ENCODE assay signal across 1 cellular context in genomic region chr12:114655934-114656697, GRCh38.
A peak's percentile ranks its signal among the peaks of the same experiment; 100 is the strongest.
TF ChIP-seq lines count a peak whose summit lies in the region.

No MANE protein-coding gene starts in this region.

TF ChIP-seq in HepG2, 621 proteins besides CTCF, POLR2A, EP300 and RAD21 (continued from another document and continues in another):
- TF ChIP-seq, protein P1, sequence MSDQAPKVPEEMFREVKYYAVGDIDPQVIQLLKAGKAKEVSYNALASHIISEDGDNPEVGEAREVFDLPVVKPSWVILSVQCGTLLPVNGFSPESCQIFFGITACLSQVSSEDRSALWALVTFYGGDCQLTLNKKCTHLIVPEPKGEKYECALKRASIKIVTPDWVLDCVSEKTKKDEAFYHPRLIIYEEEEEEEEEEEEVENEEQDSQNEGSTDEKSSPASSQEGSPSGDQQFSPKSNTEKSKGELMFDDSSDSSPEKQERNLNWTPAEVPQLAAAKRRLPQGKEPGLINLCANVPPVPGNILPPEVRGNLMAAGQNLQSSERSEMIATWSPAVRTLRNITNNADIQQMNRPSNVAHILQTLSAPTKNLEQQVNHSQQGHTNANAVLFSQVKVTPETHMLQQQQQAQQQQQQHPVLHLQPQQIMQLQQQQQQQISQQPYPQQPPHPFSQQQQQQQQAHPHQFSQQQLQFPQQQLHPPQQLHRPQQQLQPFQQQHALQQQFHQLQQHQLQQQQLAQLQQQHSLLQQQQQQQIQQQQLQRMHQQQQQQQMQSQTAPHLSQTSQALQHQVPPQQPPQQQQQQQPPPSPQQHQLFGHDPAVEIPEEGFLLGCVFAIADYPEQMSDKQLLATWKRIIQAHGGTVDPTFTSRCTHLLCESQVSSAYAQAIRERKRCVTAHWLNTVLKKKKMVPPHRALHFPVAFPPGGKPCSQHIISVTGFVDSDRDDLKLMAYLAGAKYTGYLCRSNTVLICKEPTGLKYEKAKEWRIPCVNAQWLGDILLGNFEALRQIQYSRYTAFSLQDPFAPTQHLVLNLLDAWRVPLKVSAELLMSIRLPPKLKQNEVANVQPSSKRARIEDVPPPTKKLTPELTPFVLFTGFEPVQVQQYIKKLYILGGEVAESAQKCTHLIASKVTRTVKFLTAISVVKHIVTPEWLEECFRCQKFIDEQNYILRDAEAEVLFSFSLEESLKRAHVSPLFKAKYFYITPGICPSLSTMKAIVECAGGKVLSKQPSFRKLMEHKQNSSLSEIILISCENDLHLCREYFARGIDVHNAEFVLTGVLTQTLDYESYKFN (CRISPR knock-in tag; conservative IDR thresholded peaks at IDR 0.05) = peak; percentile 95
- no peak for TF ChIP-seq KDM5B (CRISPR knock-in tag; IDR thresholded peaks at IDR 0.05; ENCODE audit: borderline replicate concordance)
- no peak for TF ChIP-seq ATM (IDR thresholded peaks at IDR 0.05; ENCODE audit: borderline replicate concordance)
- no peak for TF ChIP-seq ZNF766 (CRISPR knock-in tag; IDR thresholded peaks at IDR 0.05; ENCODE audit: borderline replicate concordance)
- TF ChIP-seq MXD3 (CRISPR knock-in tag; IDR thresholded peaks at IDR 0.05) = no peak
- TF ChIP-seq, protein P2, sequence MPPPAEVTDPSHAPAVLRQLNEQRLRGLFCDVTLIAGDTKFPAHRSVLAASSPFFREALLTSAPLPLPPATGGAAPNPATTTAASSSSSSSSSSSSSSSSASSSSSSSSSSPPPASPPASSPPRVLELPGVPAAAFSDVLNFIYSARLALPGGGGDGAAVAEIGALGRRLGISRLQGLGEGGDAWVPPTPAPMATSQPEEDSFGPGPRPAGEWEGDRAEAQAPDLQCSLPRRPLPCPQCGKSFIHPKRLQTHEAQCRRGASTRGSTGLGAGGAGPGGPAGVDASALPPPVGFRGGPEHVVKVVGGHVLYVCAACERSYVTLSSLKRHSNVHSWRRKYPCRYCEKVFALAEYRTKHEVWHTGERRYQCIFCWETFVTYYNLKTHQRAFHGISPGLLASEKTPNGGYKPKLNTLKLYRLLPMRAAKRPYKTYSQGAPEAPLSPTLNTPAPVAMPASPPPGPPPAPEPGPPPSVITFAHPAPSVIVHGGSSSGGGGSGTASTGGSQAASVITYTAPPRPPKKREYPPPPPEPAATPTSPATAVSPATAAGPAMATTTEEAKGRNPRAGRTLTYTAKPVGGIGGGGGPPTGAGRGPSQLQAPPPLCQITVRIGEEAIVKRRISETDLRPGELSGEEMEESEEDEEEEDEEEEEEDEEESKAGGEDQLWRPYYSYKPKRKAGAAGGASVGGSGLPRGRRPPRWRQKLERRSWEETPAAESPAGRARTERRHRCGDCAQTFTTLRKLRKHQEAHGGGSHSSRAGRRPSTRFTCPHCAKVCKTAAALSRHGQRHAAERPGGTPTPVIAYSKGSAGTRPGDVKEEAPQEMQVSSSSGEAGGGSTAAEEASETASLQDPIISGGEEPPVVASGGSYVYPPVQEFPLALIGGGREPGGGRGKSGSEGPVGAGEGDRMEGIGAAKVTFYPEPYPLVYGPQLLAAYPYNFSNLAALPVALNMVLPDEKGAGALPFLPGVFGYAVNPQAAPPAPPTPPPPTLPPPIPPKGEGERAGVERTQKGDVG (CRISPR knock-in tag; IDR thresholded peaks at IDR 0.05; ENCODE audit: borderline replicate concordance) = no peak
- no peak for TF ChIP-seq ZNF326 (CRISPR knock-in tag; IDR thresholded peaks at IDR 0.05; ENCODE audit: borderline replicate concordance)
- TF ChIP-seq SMC3 (IDR thresholded peaks at IDR 0.05; ENCODE audit: low read length) = peak; percentile 31; the same call in 1 of the 2 replicates
- TF ChIP-seq PTBP1 (IDR thresholded peaks at IDR 0.05; ENCODE audit: low read depth, low read length, poor library complexity, severe bottlenecking) = no peak
- TF ChIP-seq REL (CRISPR knock-in tag; conservative IDR thresholded peaks at IDR 0.05) = no peak
- TF ChIP-seq ZNF749 (CRISPR knock-in tag; IDR thresholded peaks at IDR 0.05; ENCODE audit: borderline replicate concordance) = no peak
- TF ChIP-seq, protein P3, sequence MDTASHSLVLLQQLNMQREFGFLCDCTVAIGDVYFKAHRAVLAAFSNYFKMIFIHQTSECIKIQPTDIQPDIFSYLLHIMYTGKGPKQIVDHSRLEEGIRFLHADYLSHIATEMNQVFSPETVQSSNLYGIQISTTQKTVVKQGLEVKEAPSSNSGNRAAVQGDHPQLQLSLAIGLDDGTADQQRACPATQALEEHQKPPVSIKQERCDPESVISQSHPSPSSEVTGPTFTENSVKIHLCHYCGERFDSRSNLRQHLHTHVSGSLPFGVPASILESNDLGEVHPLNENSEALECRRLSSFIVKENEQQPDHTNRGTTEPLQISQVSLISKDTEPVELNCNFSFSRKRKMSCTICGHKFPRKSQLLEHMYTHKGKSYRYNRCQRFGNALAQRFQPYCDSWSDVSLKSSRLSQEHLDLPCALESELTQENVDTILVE (CRISPR knock-in tag; IDR thresholded peaks at IDR 0.05) = peak; percentile 49
- TF ChIP-seq AGO1 (IDR thresholded peaks at IDR 0.05; ENCODE audit: low read depth, low read length, poor library complexity, severe bottlenecking) = no peak
- peak; percentile 40; the same call in 1 of the 2 replicates for TF ChIP-seq BHLHE40 (IDR thresholded peaks at IDR 0.05; ENCODE audit: low read length)
- no peak for TF ChIP-seq ZMAT3 (CRISPR knock-in tag; conservative IDR thresholded peaks at IDR 0.05)
- TF ChIP-seq ZNF430 (CRISPR knock-in tag; IDR thresholded peaks at IDR 0.05) = peak; percentile 73; the same call in 1 of the 2 replicates
- no peak for TF ChIP-seq TEF (CRISPR knock-in tag; IDR thresholded peaks at IDR 0.05)
- no peak for TF ChIP-seq ZNF280B (CRISPR knock-in tag; IDR thresholded peaks at IDR 0.05; ENCODE audit: borderline replicate concordance)
- peak; percentile 93 for TF ChIP-seq FOXK1 (CRISPR knock-in tag; IDR thresholded peaks at IDR 0.05; ENCODE audit: borderline replicate concordance, low read depth)
- no peak for TF ChIP-seq TRIM22 (IDR thresholded peaks at IDR 0.05)
- TF ChIP-seq ZNF296 (CRISPR knock-in tag; conservative IDR thresholded peaks at IDR 0.05) = no peak
- TF ChIP-seq ZSCAN29 (CRISPR knock-in tag; conservative IDR thresholded peaks at IDR 0.05) = no peak
- TF ChIP-seq MTA3 (CRISPR knock-in tag; IDR thresholded peaks at IDR 0.05) = no peak
- TF ChIP-seq, protein P4, sequence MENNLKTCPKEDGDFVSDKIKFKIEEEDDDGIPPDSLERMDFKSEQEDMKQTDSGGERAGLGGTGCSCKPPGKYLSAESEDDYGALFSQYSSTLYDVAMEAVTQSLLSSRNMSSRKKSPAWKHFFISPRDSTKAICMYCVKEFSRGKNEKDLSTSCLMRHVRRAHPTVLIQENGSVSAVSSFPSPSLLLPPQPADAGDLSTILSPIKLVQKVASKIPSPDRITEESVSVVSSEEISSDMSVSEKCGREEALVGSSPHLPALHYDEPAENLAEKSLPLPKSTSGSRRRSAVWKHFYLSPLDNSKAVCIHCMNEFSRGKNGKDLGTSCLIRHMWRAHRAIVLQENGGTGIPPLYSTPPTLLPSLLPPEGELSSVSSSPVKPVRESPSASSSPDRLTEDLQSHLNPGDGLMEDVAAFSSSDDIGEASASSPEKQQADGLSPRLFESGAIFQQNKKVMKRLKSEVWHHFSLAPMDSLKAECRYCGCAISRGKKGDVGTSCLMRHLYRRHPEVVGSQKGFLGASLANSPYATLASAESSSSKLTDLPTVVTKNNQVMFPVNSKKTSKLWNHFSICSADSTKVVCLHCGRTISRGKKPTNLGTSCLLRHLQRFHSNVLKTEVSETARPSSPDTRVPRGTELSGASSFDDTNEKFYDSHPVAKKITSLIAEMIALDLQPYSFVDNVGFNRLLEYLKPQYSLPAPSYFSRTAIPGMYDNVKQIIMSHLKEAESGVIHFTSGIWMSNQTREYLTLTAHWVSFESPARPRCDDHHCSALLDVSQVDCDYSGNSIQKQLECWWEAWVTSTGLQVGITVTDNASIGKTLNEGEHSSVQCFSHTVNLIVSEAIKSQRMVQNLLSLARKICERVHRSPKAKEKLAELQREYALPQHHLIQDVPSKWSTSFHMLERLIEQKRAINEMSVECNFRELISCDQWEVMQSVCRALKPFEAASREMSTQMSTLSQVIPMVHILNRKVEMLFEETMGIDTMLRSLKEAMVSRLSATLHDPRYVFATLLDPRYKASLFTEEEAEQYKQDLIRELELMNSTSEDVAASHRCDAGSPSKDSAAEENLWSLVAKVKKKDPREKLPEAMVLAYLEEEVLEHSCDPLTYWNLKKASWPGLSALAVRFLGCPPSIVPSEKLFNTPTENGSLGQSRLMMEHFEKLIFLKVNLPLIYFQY (CRISPR knock-in tag; IDR thresholded peaks at IDR 0.05; ENCODE audit: borderline replicate concordance) = peak; percentile 57; the same call in 1 of the 2 replicates
- TF ChIP-seq, protein P5, sequence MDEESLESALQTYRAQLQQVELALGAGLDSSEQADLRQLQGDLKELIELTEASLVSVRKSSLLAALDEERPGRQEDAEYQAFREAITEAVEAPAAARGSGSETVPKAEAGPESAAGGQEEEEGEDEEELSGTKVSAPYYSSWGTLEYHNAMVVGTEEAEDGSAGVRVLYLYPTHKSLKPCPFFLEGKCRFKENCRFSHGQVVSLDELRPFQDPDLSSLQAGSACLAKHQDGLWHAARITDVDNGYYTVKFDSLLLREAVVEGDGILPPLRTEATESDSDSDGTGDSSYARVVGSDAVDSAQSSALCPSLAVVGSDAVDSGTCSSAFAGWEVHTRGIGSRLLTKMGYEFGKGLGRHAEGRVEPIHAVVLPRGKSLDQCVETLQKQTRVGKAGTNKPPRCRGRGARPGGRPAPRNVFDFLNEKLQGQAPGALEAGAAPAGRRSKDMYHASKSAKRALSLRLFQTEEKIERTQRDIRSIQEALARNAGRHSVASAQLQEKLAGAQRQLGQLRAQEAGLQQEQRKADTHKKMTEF (CRISPR knock-in tag; IDR thresholded peaks at IDR 0.05) = peak; percentile 87
- peak; percentile 93 for TF ChIP-seq RARA (CRISPR knock-in tag; IDR thresholded peaks at IDR 0.05)
- no peak for TF ChIP-seq ZNF839 (CRISPR knock-in tag; IDR thresholded peaks at IDR 0.05; ENCODE audit: borderline replicate concordance)
- no peak for TF ChIP-seq SNAPC5 (CRISPR knock-in tag; IDR thresholded peaks at IDR 0.05; ENCODE audit: borderline replicate concordance)
- no peak for TF ChIP-seq SMAD9 (CRISPR knock-in tag; IDR thresholded peaks at IDR 0.05)
- TF ChIP-seq SYNCRIP (IDR thresholded peaks at IDR 0.05; ENCODE audit: insufficient read depth, low read depth, low read length) = no peak
- peak; percentile 66; the same call in 1 of the 2 replicates for TF ChIP-seq ZNF431 (CRISPR knock-in tag; IDR thresholded peaks at IDR 0.05; ENCODE audit: borderline replicate concordance, low read depth)
- TF ChIP-seq ZNF562 (CRISPR knock-in tag; IDR thresholded peaks at IDR 0.05; ENCODE audit: borderline replicate concordance) = no peak
- no peak for TF ChIP-seq ZBTB44 (CRISPR knock-in tag; IDR thresholded peaks at IDR 0.05)
- no peak for TF ChIP-seq ATAD3A (CRISPR knock-in tag; IDR thresholded peaks at IDR 0.05)
- TF ChIP-seq ZNF225 (CRISPR knock-in tag; IDR thresholded peaks at IDR 0.05) = no peak
- no peak; the same call in 1 of the 2 replicates for TF ChIP-seq ZNF788 (CRISPR knock-in tag; IDR thresholded peaks at IDR 0.05; ENCODE audit: borderline replicate concordance)
- TF ChIP-seq ZSCAN25 (CRISPR knock-in tag; IDR thresholded peaks at IDR 0.05) = peak; percentile 57; the same call in 1 of the 2 replicates
- TF ChIP-seq DNMT3B (CRISPR knock-in tag; conservative IDR thresholded peaks at IDR 0.05) = no peak
- no peak for TF ChIP-seq ZNF329 (CRISPR knock-in tag; IDR thresholded peaks at IDR 0.05; ENCODE audit: low read depth)
- no peak for TF ChIP-seq ZNF550 (CRISPR knock-in tag; IDR thresholded peaks at IDR 0.05; ENCODE audit: borderline replicate concordance)
- no peak for TF ChIP-seq ZNF367 (CRISPR knock-in tag; IDR thresholded peaks at IDR 0.05; ENCODE audit: borderline replicate concordance)
- peak; percentile 13; the same call in 1 of the 2 replicates for TF ChIP-seq ZNF501 (CRISPR knock-in tag; IDR thresholded peaks at IDR 0.05)
- no peak for TF ChIP-seq GABPA (IDR thresholded peaks at IDR 0.05; ENCODE audit: low read depth, low read length)
- peak; percentile 54; the same call in 1 of the 2 replicates for TF ChIP-seq GABPA (CRISPR knock-in tag; IDR thresholded peaks at IDR 0.05; ENCODE audit: low read depth)
- TF ChIP-seq ZNF546 (CRISPR knock-in tag; conservative IDR thresholded peaks at IDR 0.05) = no peak
